In the genomic region with DNA sequence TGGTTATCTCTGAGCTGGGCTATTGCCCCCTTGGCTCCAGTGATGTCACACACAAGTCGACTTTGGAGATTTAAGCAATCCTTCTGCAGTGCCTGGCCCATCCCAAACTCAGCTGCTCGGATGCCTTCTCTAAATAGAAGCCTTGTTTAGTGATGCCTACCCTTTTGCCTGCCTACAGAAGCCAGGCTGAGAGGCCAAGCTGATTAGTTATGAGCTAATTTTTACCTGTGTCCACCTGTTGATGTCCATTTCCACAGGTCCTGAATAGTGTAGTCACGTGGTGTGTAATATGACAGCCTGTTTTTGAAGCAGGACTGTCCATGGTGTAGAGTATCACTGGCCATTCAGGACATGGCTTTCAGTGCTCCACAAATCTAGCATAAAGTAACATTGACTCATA, we compare ENCODE assay signal across 26 cellular contexts. TPM values are rescaled to one million over a fixed set of nuclear protein-coding genes. Genes with fewer than 3 reads are reported as not detected.
"Had no signal": no experiment of that assay in that cellular context is flagged by ENCODE, and none has a peak within 500 bp of the region (broad histone marks: within the 10 kb centered on the region; RNA-seq: fewer than 3 reads in every experiment).

No MANE protein-coding gene starts in this region.

- H3K4me1 Mint-ChIP-seq: activated naive CD4-positive, alpha-beta T cell treated with anti-CD3 and anti-CD28 coated beads, Interleukin-2, amount 50 U/mL, for 24 hours; central memory CD8-positive, alpha-beta T cell; T-cell had no signal

- ATAC-seq: activated CD4-positive, CD25-positive, alpha-beta regulatory T cell treated with anti-CD3 and anti-CD28 coated beads, Interleukin-2, amount 50 U/mL, for 24 hours; activated CD8-positive, alpha-beta T cell treated with anti-CD3 and anti-CD28 coated beads for 36 hours; T-cell had no signal

- H3K27ac ChIP-seq: KMS-11, SK-N-MC, VCaP had no signal

- H3K4me3 ChIP-seq: SK-N-MC had no signal

- H3K9ac ChIP-seq: KMS-11 had no signal

- H3K27me3 Mint-ChIP-seq: activated CD8-positive, alpha-beta T cell treated with anti-CD3 and anti-CD28 coated beads for 36 hours; activated naive CD4-positive, alpha-beta T cell treated with anti-CD3 and anti-CD28 coated beads, Interleukin-2, amount 50 U/mL, for 24 hours had no signal

- H3K27ac Mint-ChIP-seq: activated CD8-positive, alpha-beta T cell treated with anti-CD3 and anti-CD28 coated beads for 36 hours; activated naive CD4-positive, alpha-beta T cell treated with anti-CD3 and anti-CD28 coated beads, Interleukin-2, amount 50 U/mL, for 24 hours; activated T-cell treated with anti-CD3 and anti-CD28 coated beads, Interleukin-2, amount 50 U/mL, for 24 hours; activated T-helper 1 cell treated with anti-CD3 and anti-CD28 coated beads, Interleukin-12 subunit alpha, Interleukin-12 subunit beta, Interleukin-2, Interleukin-4 antibody, amounts not matched to agents 30 ng/mL and 10 ng/mL and 1 ng/mL, durations not matched to agents 14 hours and 24 hours and 36 hours; brain; T-cell had no signal

- H3K36me3 Mint-ChIP-seq: activated naive CD4-positive, alpha-beta T cell treated with anti-CD3 and anti-CD28 coated beads, Interleukin-2, amount 50 U/mL, for 24 hours; brain; T-cell had no signal

- DNase-seq: activated CD4-positive, alpha-beta T cell treated with anti-CD3 and anti-CD28 coated beads for 4 hours; activated CD8-positive, alpha-beta T cell treated with anti-CD3 and anti-CD28 coated beads for 36 hours; activated effector memory CD4-positive, alpha-beta T cell treated with Interleukin-2 at 50 U/mL for 16 hours; activated naive CD4-positive, alpha-beta T cell; activated T-cell treated with anti-CD3 and anti-CD28 coated beads, Interleukin-2, amount 50 U/mL, for 24 hours; amniotic stem cell; MV-4-11; NCI-H1092 treated with DMSO at 0.1 percent for 48 hours; NCI-H1436; NCI-H1694 treated with DMSO at 0.1 percent for 48 hours; NCI-H2029 treated with DMSO at 0.1 percent for 48 hours; NCI-H345; NCI-H510A; NCI-H526 treated with DMSO at 0.1 percent for 48 hours; NCI-H82; SIG-M5; T-cell had no signal

- H3K9me3 Mint-ChIP-seq: activated CD8-positive, alpha-beta T cell treated with anti-CD3 and anti-CD28 coated beads for 36 hours; activated naive CD4-positive, alpha-beta T cell treated with anti-CD3 and anti-CD28 coated beads, Interleukin-2, amount 50 U/mL, for 24 hours; activated T-cell treated with anti-CD3 and anti-CD28 coated beads, Interleukin-2, amount 50 U/mL, for 24 hours; activated T-helper 1 cell treated with anti-CD3 and anti-CD28 coated beads, Interleukin-12 subunit alpha, Interleukin-12 subunit beta, Interleukin-2, Interleukin-4 antibody, amounts not matched to agents 30 ng/mL and 10 ng/mL and 1 ng/mL, durations not matched to agents 14 hours and 24 hours and 36 hours; central memory CD8-positive, alpha-beta T cell; T-cell had no signal

- H3K4me3 Mint-ChIP-seq: activated CD8-positive, alpha-beta T cell treated with anti-CD3 and anti-CD28 coated beads for 36 hours; activated naive CD4-positive, alpha-beta T cell treated with anti-CD3 and anti-CD28 coated beads, Interleukin-2, amount 50 U/mL, for 24 hours; activated T-cell treated with anti-CD3 and anti-CD28 coated beads, Interleukin-2, amount 50 U/mL, for 24 hours; activated T-helper 1 cell treated with anti-CD3 and anti-CD28 coated beads, Interleukin-12 subunit alpha, Interleukin-12 subunit beta, Interleukin-2, Interleukin-4 antibody, amounts not matched to agents 30 ng/mL and 10 ng/mL and 1 ng/mL, durations not matched to agents 14 hours and 24 hours and 36 hours; brain; central memory CD8-positive, alpha-beta T cell; T-cell had no signal

RNA-seq across cellular contexts. Expression of a gene that starts 45.5 kb away (rescaled TPM):
- total RNA-seq: activated T-helper 1 cell treated with anti-CD3 and anti-CD28 coated beads, Interleukin-12 subunit alpha, Interleukin-12 subunit beta, Interleukin-2, Interleukin-4 antibody, amounts not matched to agents 30 ng/mL and 10 ng/mL and 1 ng/mL, durations not matched to agents 14 hours and 24 hours and 36 hours; astrocyte had no signal
